ENCODE assay signal across 18 cellular contexts in the genomic region with DNA sequence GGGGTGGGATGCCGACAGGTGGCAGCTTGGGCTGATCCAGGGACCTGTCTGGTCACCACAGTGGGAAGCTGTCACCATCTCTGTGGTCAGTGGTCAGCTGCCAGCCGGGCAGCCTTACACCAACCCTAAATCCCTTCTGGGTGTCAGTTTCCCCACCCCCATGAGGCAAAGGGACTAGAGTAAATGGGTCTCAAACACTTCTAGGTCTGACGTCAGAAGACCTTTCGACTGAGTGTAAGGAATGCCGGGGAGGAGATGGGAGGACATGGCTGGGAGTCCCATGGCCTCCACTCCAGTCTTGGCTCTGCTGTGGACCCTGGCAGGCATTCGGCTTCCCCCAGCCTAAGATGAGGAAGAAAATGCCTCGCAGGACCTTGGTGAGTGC. TPM values are rescaled to one million over a fixed set of nuclear protein-coding genes. Genes with fewer than 3 reads are reported as not detected.
DNase-seq lines count a peak whose midpoint lies in the region; ATAC-seq, FAIRE-seq and TF ChIP-seq lines count a peak whose summit lies in the region.
"Had no signal": no experiment of that assay in that cellular context is flagged by ENCODE, and none has a peak within 500 bp of the region (broad histone marks: within the 10 kb centered on the region; RNA-seq: fewer than 3 reads in every experiment).

No MANE protein-coding gene starts in this region.

- H3K4me3 Mint-ChIP-seq in chondrocyte (ENCODE audit: unreplicated experiment), result no peak overlapping the region
- H3K4me3 Mint-ChIP-seq: activated CD8-positive, alpha-beta T cell treated with anti-CD3 and anti-CD28 coated beads, Interleukin-2, amount 10 ng/mL, durations not matched to agents 7 days and 5 days; brain; naive B cell had no signal

- no peak for DNase-seq in right atrium auricular region (ENCODE audit: low spot score)
- DNase-seq in heart right ventricle, result no peak
- no peak for DNase-seq in chondrocyte (ENCODE audit: low spot score)
- no peak for DNase-seq in neuronal stem cell (ENCODE audit: low spot score)
- no peak for DNase-seq in vagina (ENCODE audit: extremely low spot score in 2 of 2)
- no peak for DNase-seq in BE2C
- no peak for DNase-seq in H7
- no peak for DNase-seq in H54 (ENCODE audit: insufficient read length, low spot score)
- DNase-seq: activated CD8-positive, alpha-beta T cell treated with anti-CD3 and anti-CD28 coated beads, Interleukin-2, amount 10 ng/mL, durations not matched to agents 7 days and 5 days; activated effector memory CD4-positive, alpha-beta T cell treated with Interleukin-2 at 50 U/mL for 16 hours; effector memory CD4-positive, alpha-beta T cell; gastrocnemius medialis; naive B cell; right lobe of liver; stimulated activated naive CD4-positive, alpha-beta T cell treated with Interleukin-2 at 50 U/mL for 16 hours had no signal

- peak overlapping the region; percentile 26 for H4K91ac ChIP-seq in neuronal stem cell (ENCODE audit: low read depth, low read length, poor library complexity)

- H3K9me3 ChIP-seq in right atrium auricular region (no peaks in the 10 kb centered on the region), heart right ventricle (no peaks in the 10 kb centered on the region), neuronal stem cell (replicated peaks in 1 of 2; ENCODE audit: control insufficient read depth in 2 of 2, insufficient read depth in 1 of 2, low read depth in 1 of 2, low read length in 2 of 2) (no peaks in the 10 kb centered on the region), vagina (no peaks in the 10 kb centered on the region), BE2C (no peaks in the 10 kb centered on the region)
- H3K9me3 ChIP-seq: gastrocnemius medialis, right lobe of liver had no signal

- H3K4ac ChIP-seq in neuronal stem cell (ENCODE audit: low read length), result no peak overlapping the region

- H3K27me3 Mint-ChIP-seq in chondrocyte (ENCODE audit: low read depth), result no peaks in the 10 kb centered on the region

- no peak overlapping the region for H2BK5ac ChIP-seq in neuronal stem cell (ENCODE audit: low read length)

- WGBS in heart right ventricle, 2 donors, result 83 to 86% methylated on average over 7 of the region's 7 CpGs
- WGBS in neuronal stem cell (ENCODE audit: extremely low coverage in 2 of 2, insufficient read length in 2 of 2, insufficient replicate concordance in 1 of 2), 2 donors, result no CpG with 5 or more reads among the region's 7 CpGs

- no peaks in the 10 kb centered on the region for H3K79me1 ChIP-seq in neuronal stem cell (ENCODE audit: low read depth, low read length)

- peaks cover 64% of the 10 kb centered on the region for H3K4me1 Mint-ChIP-seq in chondrocyte (ENCODE audit: low read depth)
- H3K4me1 Mint-ChIP-seq: naive B cell had no signal

- no peaks in the 10 kb centered on the region for H3K27me3 ChIP-seq in right atrium auricular region
- H3K27me3 ChIP-seq in heart right ventricle, result no peaks in the 10 kb centered on the region
- no peaks in the 10 kb centered on the region for H3K27me3 ChIP-seq in neuronal stem cell (ENCODE audit: control insufficient read depth in 3 of 3, insufficient read depth in 3 of 3, low read depth in 1 of 3, low read length in 3 of 3)
- H3K27me3 ChIP-seq in vagina, result no peaks in the 10 kb centered on the region
- no peaks in the 10 kb centered on the region for H3K27me3 ChIP-seq in BE2C
- no peaks in the 10 kb centered on the region for H3K27me3 ChIP-seq in H7 (ENCODE audit: control insufficient read depth, insufficient read depth, low read length)
- H3K27me3 ChIP-seq: gastrocnemius medialis, right lobe of liver had no signal

- peak overlapping the region; percentile 85 for H2AK5ac ChIP-seq in neuronal stem cell (ENCODE audit: low read depth, low read length)

- peak overlapping the region; percentile 32 for H3K23ac ChIP-seq in neuronal stem cell (ENCODE audit: low read depth, low read length, poor library complexity)

- peaks cover 10% of the 10 kb centered on the region for H3K36me3 Mint-ChIP-seq in chondrocyte (ENCODE audit: low read depth)
- H3K36me3 Mint-ChIP-seq: naive B cell had no signal

- no peak overlapping the region for H3K9ac ChIP-seq in neuronal stem cell (ENCODE audit: low read depth, low read length, poor library complexity)

- H4K8ac ChIP-seq in neuronal stem cell (ENCODE audit: low read depth, low read length), result no peak overlapping the region

- TF ChIP-seq POLR2A in vagina (IDR thresholded peaks at IDR 0.05) (no peak), H54 (IDR thresholded peaks at IDR 0.05; ENCODE audit: low read depth, low read length) (no peak)

- H3K4me2 ChIP-seq in neuronal stem cell (ENCODE audit: insufficient read depth, low read length, poor library complexity, severe bottlenecking), result no peak overlapping the region

- TF ChIP-seq CTCF in right atrium auricular region (IDR thresholded peaks at IDR 0.05) (no peak), heart right ventricle (IDR thresholded peaks at IDR 0.05) (no peak), chondrocyte (IDR thresholded peaks at IDR 0.05) (no peak), vagina (IDR thresholded peaks at IDR 0.05) (no peak), BE2C (IDR thresholded peaks at IDR 0.05; ENCODE audit: low read depth, low read length) (no peak)

- H3K4me3 ChIP-seq in right atrium auricular region (no peak overlapping the region), heart right ventricle (no peak overlapping the region), neuronal stem cell (ENCODE audit: low read length in 2 of 2) (no peak overlapping the region), vagina (no peak overlapping the region), BE2C (ENCODE audit: low read depth, low read length) (no peak overlapping the region), H7 (ENCODE audit: insufficient read depth, low read depth, low read length) (no peak overlapping the region)
- H3K4me3 ChIP-seq: gastrocnemius medialis, right lobe of liver, SK-N-MC had no signal

- H3K18ac ChIP-seq in neuronal stem cell (ENCODE audit: low read length), result peak overlapping the region; percentile 77

- H3K4me1 ChIP-seq in right atrium auricular region (peaks cover 0 to 65% of the 10 kb centered on the region in 2 donors), heart right ventricle (peaks cover 7 to 75% (median 51%) of the 10 kb centered on the region in 9 donors), neuronal stem cell (ENCODE audit: control insufficient read depth in 2 of 2, insufficient read depth in 1 of 2, low read depth in 1 of 2, low read length in 2 of 2) (peaks cover 0 to 28% of the 10 kb centered on the region in 2 donors), vagina (peaks cover 38% of the 10 kb centered on the region), BE2C (peaks cover 24% of the 10 kb centered on the region)

- ATAC-seq in heart right ventricle, result no peak
- ATAC-seq: activated CD8-positive, alpha-beta T cell treated with anti-CD3 and anti-CD28 coated beads, Interleukin-2, amount 10 ng/mL, durations not matched to agents 7 days and 5 days; gastrocnemius medialis had no signal

- H2BK12ac ChIP-seq in neuronal stem cell (ENCODE audit: low read length), result no peak overlapping the region

- H2AFZ ChIP-seq in neuronal stem cell (ENCODE audit: low read length), result no peak overlapping the region

- H3K36me3 ChIP-seq in right atrium auricular region (peaks cover 10% of the 10 kb centered on the region), heart right ventricle (peaks cover 0 to 50% (median 12%) of the 10 kb centered on the region in 9 donors), neuronal stem cell (replicated peaks in 1 of 2; ENCODE audit: control insufficient read depth in 2 of 2, insufficient read depth in 2 of 2, low read length in 2 of 2) (no peaks in the 10 kb centered on the region), vagina (no peaks in the 10 kb centered on the region), BE2C (peaks cover 32% of the 10 kb centered on the region), H7 (replicated peaks; ENCODE audit: control insufficient read depth, insufficient read depth, low read length) (no peaks in the 10 kb centered on the region; the same call in none of the 2 replicates)
- H3K36me3 ChIP-seq: gastrocnemius medialis had no signal

- H3K27ac Mint-ChIP-seq in chondrocyte (ENCODE audit: unreplicated experiment), result peak overlapping the region; percentile 94
- H3K27ac Mint-ChIP-seq: activated CD8-positive, alpha-beta T cell treated with anti-CD3 and anti-CD28 coated beads, Interleukin-2, amount 10 ng/mL, durations not matched to agents 7 days and 5 days had no signal

- FAIRE-seq in H54 (lab: Jason Lieb, UNC), result no peak
- FAIRE-seq: A204.1 had no signal

- peak overlapping the region; percentile 47 for H2BK120ac ChIP-seq in neuronal stem cell (ENCODE audit: low read depth, low read length)

- H3K14ac ChIP-seq in neuronal stem cell (ENCODE audit: low read length), result no peak overlapping the region

- H2BK15ac ChIP-seq in neuronal stem cell (ENCODE audit: low read length), result peak overlapping the region; percentile 85

- no peaks in the 10 kb centered on the region for H3K9me3 Mint-ChIP-seq in chondrocyte (ENCODE audit: low read depth)
- H3K9me3 Mint-ChIP-seq: brain, naive B cell had no signal

- intact Hi-C loops in heart right ventricle (cut with DNase I), result no loop called here
- intact Hi-C loops in vagina (cut with DNase I), result no loop called here

- H3K27ac ChIP-seq in right atrium auricular region (peak overlapping the region; percentile 46 to 55), heart right ventricle (peak overlapping the region in 2 of 10 donors; percentile 23 to 39), neuronal stem cell (replicated peaks; ENCODE audit: low read length) (no peak overlapping the region), vagina (peak overlapping the region; percentile 44)
- H3K27ac ChIP-seq: gastrocnemius medialis, right lobe of liver, SK-N-MC had no signal

RNA-seq across cellular contexts. Expression of gene SLC25A51, which starts 40.3 kb away (rescaled TPM):
- total RNA-seq in right atrium auricular region, result 10 to 100 TPM; 23.5 to 27.1 TPM
- total RNA-seq in heart right ventricle, result 10 to 100 TPM; 16.3 to 26.5 (median 21.3) TPM
- 1 to 10 TPM; 7.0 to 9.5 TPM for polyA plus RNA-seq in heart right ventricle
- total RNA-seq in chondrocyte, result 50.1 to 52.5 TPM (median 50.5 TPM) in 3 replicates
- 16.4 TPM for polyA plus RNA-seq in neuronal stem cell (2013, experiment 1 of 2)
- 16.6 TPM for polyA plus RNA-seq in neuronal stem cell (2013, experiment 2 of 2)
- total RNA-seq in vagina, result 26.0 TPM
- polyA plus RNA-seq in BE2C (2012; ENCODE audit: insufficient read depth, insufficient read length, low read depth), result 6.5 TPM
- 16.1 and 16.8 TPM in 2 replicates for total RNA-seq in H7 (2014; rRNA removed; shearing (Covaris generic))
